ENCODE assay signal across 14 cellular contexts in the genomic region with DNA sequence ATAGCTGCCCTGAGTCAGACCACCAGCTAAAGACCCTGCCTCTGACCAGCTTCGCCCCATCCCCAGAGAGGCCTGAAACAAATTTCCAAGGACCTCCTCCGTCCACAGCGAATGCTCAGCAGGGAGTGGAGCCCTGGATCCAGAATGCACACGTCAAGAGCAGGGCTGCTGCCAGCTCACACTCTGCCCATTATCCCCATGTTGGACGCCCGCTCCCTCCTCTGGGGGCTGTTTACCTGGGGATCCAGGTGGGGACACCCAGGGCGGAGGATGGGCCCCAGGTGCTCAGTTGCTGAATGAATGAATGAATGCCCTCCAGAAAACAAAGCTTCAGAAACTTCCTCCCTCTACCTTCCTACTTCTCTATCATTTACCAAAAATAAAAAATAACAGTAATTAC. TPM values are rescaled to one million over a fixed set of nuclear protein-coding genes. Genes with fewer than 3 reads are reported as not detected.
DNase-seq lines count a peak whose midpoint lies in the region; ATAC-seq and TF ChIP-seq lines count a peak whose summit lies in the region.
"Had no signal": no experiment of that assay in that cellular context is flagged by ENCODE, and none has a peak within 500 bp of the region (broad histone marks: within the 10 kb centered on the region; RNA-seq: fewer than 3 reads in every experiment).

No MANE protein-coding gene starts in this region.

- no peak overlapping the region for H2BK120ac ChIP-seq in H9 (ENCODE audit: low read depth, low read length, poor library complexity, severe bottlenecking)

- H3K79me2 ChIP-seq in H9 (ENCODE audit: insufficient read depth, low read length), result peaks cover 5% of the 10 kb centered on the region; the same call in 1 of the 2 replicates

- intact Hi-C loops in CD4-positive, alpha-beta memory T cell (cut with micrococcal nuclease), result no loop called here
- intact Hi-C loops in natural killer cell (cut with micrococcal nuclease), result no loop called here

- peak overlapping the region; percentile 99 for H3K27ac ChIP-seq in CD4-positive, CD25-positive, alpha-beta regulatory T cell (ENCODE audit: insufficient read depth, low read length, poor library complexity, severe bottlenecking)
- H3K27ac ChIP-seq in CD4-positive, alpha-beta memory T cell (ENCODE audit: low read depth, low read length), result peak overlapping the region; percentile 98
- H3K27ac ChIP-seq in H9 (ENCODE audit: insufficient read length, low read depth, low read length), result no peak overlapping the region
- H3K27ac ChIP-seq: right lobe of liver, VCaP had no signal

- no peaks in the 10 kb centered on the region for H3K27me3 Mint-ChIP-seq in CD4-positive, CD25-positive, alpha-beta regulatory T cell
- H3K27me3 Mint-ChIP-seq in CD4-positive, alpha-beta memory T cell, result no peaks in the 10 kb centered on the region
- no peaks in the 10 kb centered on the region for H3K27me3 Mint-ChIP-seq in activated naive CD8-positive, alpha-beta T cell
- no peaks in the 10 kb centered on the region for H3K27me3 Mint-ChIP-seq in natural killer cell (ENCODE audit: low read depth in 2 of 2)
- no peaks in the 10 kb centered on the region; the same call in 1 of the 2 replicates for H3K27me3 Mint-ChIP-seq in H9 (ENCODE audit: low read depth)

- H3K27ac Mint-ChIP-seq in CD4-positive, CD25-positive, alpha-beta regulatory T cell, result peak overlapping the region; percentile 98 to 100 (median 99)
- peak overlapping the region; percentile 92 to 100 (median 99) for H3K27ac Mint-ChIP-seq in CD4-positive, alpha-beta memory T cell
- H3K27ac Mint-ChIP-seq in activated naive CD8-positive, alpha-beta T cell, result peak overlapping the region; percentile 99
- H3K27ac Mint-ChIP-seq in natural killer cell, result peak overlapping the region; percentile 72 to 73
- H3K27ac Mint-ChIP-seq in H9, result no peak overlapping the region; a peak in 1 of 7 replicates

- no peak overlapping the region for H4K91ac ChIP-seq in H9 (ENCODE audit: insufficient read length, low read depth, low read length)

- H3K79me1 ChIP-seq in H9 (ENCODE audit: insufficient read depth, low read depth, low read length, poor library complexity, severe bottlenecking), result no peaks in the 10 kb centered on the region

- no peaks in the 10 kb centered on the region for H3K27me3 ChIP-seq in CD4-positive, CD25-positive, alpha-beta regulatory T cell (ENCODE audit: control insufficient read depth, insufficient read depth, low read length)
- no peaks in the 10 kb centered on the region for H3K27me3 ChIP-seq in CD4-positive, alpha-beta memory T cell (ENCODE audit: insufficient read depth, low read length)
- no peaks in the 10 kb centered on the region for H3K27me3 ChIP-seq in H9 (ENCODE audit: insufficient read depth, low read length)
- H3K27me3 ChIP-seq: right lobe of liver had no signal

- no peak overlapping the region for H2AFZ ChIP-seq in H9 (ENCODE audit: low read length)

- no peaks in the 10 kb centered on the region for H3K23me2 ChIP-seq in H9 (ENCODE audit: insufficient read length, low read depth, low read length, poor library complexity, severe bottlenecking)

- peaks cover 2% of the 10 kb centered on the region for H4K20me1 ChIP-seq in H9 (ENCODE audit: control insufficient read depth, insufficient read depth, insufficient read length)

- CTCF ChIA-PET in CD4-positive, alpha-beta memory T cell (lab: Charles Lee; ENCODE audit: partially characterized antibody), result interaction anchor here (0.7 to 4.1 kb wide), 9 partner anchors 8 to 62 kb away, joined by 3 to 25 read pairs (median 6); no protein-coding TSS in a partner anchor

- H3K4me1 ChIP-seq in CD4-positive, CD25-positive, alpha-beta regulatory T cell (ENCODE audit: control insufficient read depth, insufficient read depth, low read length, poor library complexity, severe bottlenecking), result peaks cover 100% of the 10 kb centered on the region
- H3K4me1 ChIP-seq in CD4-positive, alpha-beta memory T cell (ENCODE audit: insufficient read depth, low read length), result peaks cover 100% of the 10 kb centered on the region
- peaks cover 7% of the 10 kb centered on the region for H3K4me1 ChIP-seq in H9 (ENCODE audit: insufficient read depth, low read length)
- H3K4me1 ChIP-seq: right lobe of liver had no signal

- no peak overlapping the region for H2BK12ac ChIP-seq in H9 (ENCODE audit: insufficient read length, low read depth, low read length)

- H3K36me3 Mint-ChIP-seq in CD4-positive, CD25-positive, alpha-beta regulatory T cell, result peaks cover 80% of the 10 kb centered on the region
- peaks cover 81 to 88% of the 10 kb centered on the region in 2 donors for H3K36me3 Mint-ChIP-seq in CD4-positive, alpha-beta memory T cell
- H3K36me3 Mint-ChIP-seq in activated naive CD8-positive, alpha-beta T cell, result peaks cover 10% of the 10 kb centered on the region
- H3K36me3 Mint-ChIP-seq in natural killer cell, result no peaks in the 10 kb centered on the region
- peaks cover 0 to 7% (median 2%) of the 10 kb centered on the region in 3 experiments; a peak in 2 of 7 replicates for H3K36me3 Mint-ChIP-seq in H9 (ENCODE audit: insufficient read depth in 1 of 3, low read depth in 3 of 3)

- DNase-seq in CD4-positive, CD25-positive, alpha-beta regulatory T cell, result no peak
- DNase-seq in CD4-positive, alpha-beta memory T cell, result no peak
- DNase-seq in natural killer cell (no peak), dedifferentiated amniotic fluid mesenchymal stem cell (ENCODE audit: extremely low spot score) (no peak), H9 (no peak)
- DNase-seq: left cardiac atrium, NCI-H1436 treated with DMSO at 0.1 percent for 48 hours, NCI-H446, right lobe of liver had no signal

- H4K8ac ChIP-seq in H9 (replicated peaks; ENCODE audit: insufficient read length, low read depth, low read length), result no peak overlapping the region

- H3K18ac ChIP-seq in H9 (ENCODE audit: insufficient read length, low read depth, low read length), result no peak overlapping the region

- H3K4me3 ChIP-seq in CD4-positive, CD25-positive, alpha-beta regulatory T cell (ENCODE audit: low read depth, low read length), result peak overlapping the region; percentile 99
- peak overlapping the region; percentile 22 to 35 for H3K4me3 ChIP-seq in CD4-positive, alpha-beta memory T cell (ENCODE audit: low read length in 2 of 2)
- H3K4me3 ChIP-seq: right lobe of liver had no signal

- H2BK20ac ChIP-seq in H9 (ENCODE audit: low read depth, low read length, poor library complexity, severe bottlenecking), result no peak overlapping the region

- H3K4ac ChIP-seq in H9 (ENCODE audit: low read depth, low read length), result no peak overlapping the region

- H2AK5ac ChIP-seq in H9 (ENCODE audit: insufficient read length, low read length), result no peak overlapping the region

- POLR2A ChIA-PET in CD4-positive, alpha-beta memory T cell (lab: Charles Lee; ENCODE audit: partially characterized antibody), result interaction anchor here (0.8 to 87.2 kb wide), 5 partner anchors 9 to 1276 kb away, joined by 3 to 6015 read pairs (median 5); a partner anchor contains a TSS

- no peak overlapping the region for H3K9ac ChIP-seq in H9 (ENCODE audit: extremely low read depth, insufficient read length, low read length)

- no peak overlapping the region for H4K5ac ChIP-seq in H9 (ENCODE audit: insufficient read length, low read depth, low read length)

- H3K9me3 Mint-ChIP-seq in CD4-positive, CD25-positive, alpha-beta regulatory T cell, result peaks cover 0 to 1% (median 0%) of the 10 kb centered on the region in 7 donors
- H3K9me3 Mint-ChIP-seq in CD4-positive, alpha-beta memory T cell, result peaks cover 0 to 22% (median 0%) of the 10 kb centered on the region in 8 donors
- no peaks in the 10 kb centered on the region for H3K9me3 Mint-ChIP-seq in activated naive CD8-positive, alpha-beta T cell (ENCODE audit: low read depth)
- H3K9me3 Mint-ChIP-seq in natural killer cell (no peaks in the 10 kb centered on the region), H9 (no peaks in the 10 kb centered on the region)

- no peak overlapping the region for H3K56ac ChIP-seq in H9 (ENCODE audit: insufficient read length, low read depth, low read length)

- ATAC-seq in CD4-positive, CD25-positive, alpha-beta regulatory T cell (ENCODE audit: low read depth in 2 of 2), result no peak
- ATAC-seq in natural killer cell (peak in 1 of 3 donors; percentile 11), HG03097 (IDR thresholded peaks at IDR 0.05; ENCODE audit: low FRiP score, unreplicated experiment) (no peak)
- ATAC-seq: left cardiac atrium, right lobe of liver had no signal

- H3K9me3 ChIP-seq in CD4-positive, CD25-positive, alpha-beta regulatory T cell (ENCODE audit: control insufficient read depth in 2 of 2, low read length in 2 of 2), result no peaks in the 10 kb centered on the region
- no peaks in the 10 kb centered on the region for H3K9me3 ChIP-seq in CD4-positive, alpha-beta memory T cell (ENCODE audit: control insufficient read depth in 1 of 2, low read length in 2 of 2)
- no peaks in the 10 kb centered on the region for H3K9me3 ChIP-seq in H9 (ENCODE audit: control insufficient read depth, low read depth, low read length)
- H3K9me3 ChIP-seq: right lobe of liver had no signal

- no peak for TF ChIP-seq CTCF in natural killer cell (IDR thresholded peaks at IDR 0.05)
- no peak for TF ChIP-seq CTCF in H9 (conservative IDR thresholded peaks at IDR 0.05)

- no peak overlapping the region for H2BK15ac ChIP-seq in H9 (ENCODE audit: low read depth, low read length)

- H3K36me3 ChIP-seq in CD4-positive, CD25-positive, alpha-beta regulatory T cell (ENCODE audit: control insufficient read depth, insufficient read depth, low read length), result peaks cover 62% of the 10 kb centered on the region
- H3K36me3 ChIP-seq in CD4-positive, alpha-beta memory T cell (ENCODE audit: insufficient read depth, low read length), result peaks cover 49% of the 10 kb centered on the region
- H3K36me3 ChIP-seq: right lobe of liver had no signal

- H3K4me2 ChIP-seq in H9 (ENCODE audit: insufficient read depth, insufficient read length, low read length), result no peak overlapping the region

- no peak overlapping the region for H3K23ac ChIP-seq in H9 (ENCODE audit: insufficient read length, low read depth, low read length)

- H3T11ph ChIP-seq in H9 (ENCODE audit: low read length), result no peak overlapping the region

- no peak overlapping the region for H2BK5ac ChIP-seq in H9 (ENCODE audit: insufficient read length, low read length)

- H3K4me1 Mint-ChIP-seq in CD4-positive, CD25-positive, alpha-beta regulatory T cell, result peaks cover 25 to 98% (median 68%) of the 10 kb centered on the region in 4 donors
- H3K4me1 Mint-ChIP-seq in CD4-positive, alpha-beta memory T cell, result peaks cover 68 to 100% (median 88%) of the 10 kb centered on the region in 4 donors
- H3K4me1 Mint-ChIP-seq in activated naive CD8-positive, alpha-beta T cell (ENCODE audit: low read depth), result peaks cover 94% of the 10 kb centered on the region
- H3K4me1 Mint-ChIP-seq in natural killer cell (peaks cover 59 to 74% of the 10 kb centered on the region in 2 donors), H9 (peaks cover 28 to 34% of the 10 kb centered on the region in 2 experiments)

- no peak overlapping the region for H3K14ac ChIP-seq in H9 (ENCODE audit: insufficient read depth, low read length)

- WGBS in H9 (ENCODE audit: extremely low coverage, insufficient read length, low lambda C conversion rate), result no CpG with 5 or more reads among the region's 7 CpGs

- H3K4me3 Mint-ChIP-seq in CD4-positive, CD25-positive, alpha-beta regulatory T cell, result peak overlapping the region; percentile 92 to 98 (median 94)
- peak overlapping the region; percentile 84 to 98 (median 88) for H3K4me3 Mint-ChIP-seq in CD4-positive, alpha-beta memory T cell
- peak overlapping the region; percentile 86 for H3K4me3 Mint-ChIP-seq in activated naive CD8-positive, alpha-beta T cell
- H3K4me3 Mint-ChIP-seq in natural killer cell, result peak overlapping the region; percentile 62
- no peak overlapping the region for H3K4me3 Mint-ChIP-seq in H9

RNA-seq across cellular contexts. Expression of a gene that starts 18.1 kb away (rescaled TPM):
- total RNA-seq in CD4-positive, CD25-positive, alpha-beta regulatory T cell, result 210 TPM
- polyA plus RNA-seq in CD4-positive, CD25-positive, alpha-beta regulatory T cell, result 1 to 10 TPM; 5.3 to 5.7 (median 5.4) TPM
- 100 to 1,000 TPM; 163 to 165 TPM for total RNA-seq in CD4-positive, alpha-beta memory T cell
- 10 to 100 TPM in 1 of 2 donors, 1 to 10 TPM in 1; 2.6 to 11.6 TPM for polyA plus RNA-seq in CD4-positive, alpha-beta memory T cell
- total RNA-seq in natural killer cell, result 10 to 100 TPM; 43.5 to 61.5 (median 56.2) TPM
- 4.9 and 5.1 TPM in 2 replicates for total RNA-seq in H9 (2021)
- total RNA-seq: fibroblast of villous mesenchyme had no signal
- polyA plus RNA-seq: BJ had no signal

Comparison
In these comparisons a context has a peak if more than half of its experiments do, and no peak if none do; other contexts are left out.
1. H3K27ac Mint-ChIP-seq: peak in CD4-positive, CD25-positive, alpha-beta regulatory T cell (3 of 3), CD4-positive, alpha-beta memory T cell (7 of 7), activated naive CD8-positive, alpha-beta T cell (single experiment) and natural killer cell (2 of 2); none in H9 (0 of 3).
2. H3K4me3 Mint-ChIP-seq: peak in CD4-positive, CD25-positive, alpha-beta regulatory T cell (4 of 4), CD4-positive, alpha-beta memory T cell (8 of 8), activated naive CD8-positive, alpha-beta T cell (single experiment) and natural killer cell (single experiment); none in H9 (0 of 2).